Comparison of ENCODE assay signal across 8 cellular contexts in genomic region chr15:83446904-83447708, GRCh38. TPM values are rescaled to one million over a fixed set of nuclear protein-coding genes. Genes with fewer than 3 reads are reported as not detected.
DNase-seq lines count a peak whose midpoint lies in the region; ATAC-seq and TF ChIP-seq lines count a peak whose summit lies in the region.

A gene with protein sequence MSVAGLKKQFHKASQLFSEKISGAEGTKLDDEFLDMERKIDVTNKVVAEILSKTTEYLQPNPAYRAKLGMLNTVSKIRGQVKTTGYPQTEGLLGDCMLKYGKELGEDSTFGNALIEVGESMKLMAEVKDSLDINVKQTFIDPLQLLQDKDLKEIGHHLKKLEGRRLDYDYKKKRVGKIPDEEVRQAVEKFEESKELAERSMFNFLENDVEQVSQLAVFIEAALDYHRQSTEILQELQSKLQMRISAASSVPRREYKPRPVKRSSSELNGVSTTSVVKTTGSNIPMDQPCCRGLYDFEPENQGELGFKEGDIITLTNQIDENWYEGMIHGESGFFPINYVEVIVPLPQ (plus strand): TSS chr15:83447341. CDS start chr15:83447534, 193 bp downstream.

- H3K9me3 ChIP-seq in naive thymus-derived CD4-positive, alpha-beta T cell (ENCODE audit: control insufficient read depth in 2 of 3, low read length in 3 of 3) = no peaks in the 10 kb centered on the region

- H3K4me1 Mint-ChIP-seq in activated naive CD4-positive, alpha-beta T cell treated with anti-CD3 and anti-CD28 coated beads for 36 hours (ENCODE audit: low read depth) = peaks cover 11% of the 10 kb centered on the region
- peaks cover 6 to 15% (median 8%) of the 10 kb centered on the region in 7 donors for H3K4me1 Mint-ChIP-seq in naive thymus-derived CD4-positive, alpha-beta T cell
- peaks cover 12% of the 10 kb centered on the region for H3K4me1 Mint-ChIP-seq in stimulated activated naive CD8-positive, alpha-beta T cell treated with anti-CD3 and anti-CD28 coated beads, Interleukin-15, Interleukin-2, amounts not matched to agents 100 ng/mL and 50 ng/mL, for 24 hours (ENCODE audit: low read depth)

- H3K27me3 ChIP-seq in naive thymus-derived CD4-positive, alpha-beta T cell (ENCODE audit: control insufficient read depth in 2 of 2, insufficient read depth in 2 of 2, low read length in 2 of 2) = no peaks in the 10 kb centered on the region

- no peak within 1 kb of the TSS for H3K27ac ChIP-seq in naive thymus-derived CD4-positive, alpha-beta T cell (ENCODE audit: low read depth, low read length)

- POLR2A ChIA-PET in naive thymus-derived CD4-positive, alpha-beta T cell (lab: Charles Lee) = no interaction called here

- peak; percentile 82 for ATAC-seq in naive thymus-derived CD4-positive, alpha-beta T cell

- H3K27me3 Mint-ChIP-seq in activated naive CD4-positive, alpha-beta T cell treated with anti-CD3 and anti-CD28 coated beads for 36 hours (ENCODE audit: low read depth) = peaks cover 38% of the 10 kb centered on the region
- H3K27me3 Mint-ChIP-seq in naive thymus-derived CD4-positive, alpha-beta T cell = peaks cover 39 to 58% (median 52%) of the 10 kb centered on the region in 5 donors
- peaks cover 45% of the 10 kb centered on the region for H3K27me3 Mint-ChIP-seq in stimulated activated naive CD8-positive, alpha-beta T cell treated with anti-CD3 and anti-CD28 coated beads, Interleukin-15, Interleukin-2, amounts not matched to agents 100 ng/mL and 50 ng/mL, for 24 hours

- CTCF ChIA-PET in activated naive CD4-positive, alpha-beta T cell treated with anti-CD3 and anti-CD28 coated beads for 36 hours (lab: Charles Lee) = interaction anchor here (1.4 to 1.7 kb wide), 3 partner anchors 10 to 199 kb away, joined by 3 to 7 read pairs (median 6); no protein-coding TSS in a partner anchor
- CTCF ChIA-PET in naive thymus-derived CD4-positive, alpha-beta T cell (lab: Charles Lee) = no interaction called here

- H3K36me3 ChIP-seq in naive thymus-derived CD4-positive, alpha-beta T cell (ENCODE audit: control insufficient read depth in 2 of 3, insufficient read depth in 3 of 3, low read length in 3 of 3) = no peaks in the 10 kb centered on the region

- H3K4me3 ChIP-seq in foreskin fibroblast (ENCODE audit: low read depth in 1 of 2, low read length in 2 of 2) = peak within 1 kb of the TSS; percentile 48 to 58
- H3K4me3 ChIP-seq in naive thymus-derived CD4-positive, alpha-beta T cell (ENCODE audit: low read length) = no peak within 1 kb of the TSS

- no peak within 1 kb of the TSS for H3K27ac Mint-ChIP-seq in activated naive CD4-positive, alpha-beta T cell treated with anti-CD3 and anti-CD28 coated beads for 36 hours
- peak within 1 kb of the TSS in 3 of 9 donors; percentile 32 to 60 (median 36) for H3K27ac Mint-ChIP-seq in naive thymus-derived CD4-positive, alpha-beta T cell
- no peak within 1 kb of the TSS for H3K27ac Mint-ChIP-seq in stimulated activated naive CD8-positive, alpha-beta T cell treated with anti-CD3 and anti-CD28 coated beads, Interleukin-15, Interleukin-2, amounts not matched to agents 100 ng/mL and 50 ng/mL, for 24 hours

- H3K4me1 ChIP-seq in naive thymus-derived CD4-positive, alpha-beta T cell (ENCODE audit: control insufficient read depth in 2 of 2, insufficient read depth in 2 of 2, low read length in 2 of 2) = no peaks in the 10 kb centered on the region

- H3K36me3 Mint-ChIP-seq in activated naive CD4-positive, alpha-beta T cell treated with anti-CD3 and anti-CD28 coated beads for 36 hours (ENCODE audit: low read depth) = no peaks in the 10 kb centered on the region
- H3K36me3 Mint-ChIP-seq in naive thymus-derived CD4-positive, alpha-beta T cell = no peaks in the 10 kb centered on the region
- no peaks in the 10 kb centered on the region for H3K36me3 Mint-ChIP-seq in stimulated activated naive CD8-positive, alpha-beta T cell treated with anti-CD3 and anti-CD28 coated beads, Interleukin-15, Interleukin-2, amounts not matched to agents 100 ng/mL and 50 ng/mL, for 24 hours (ENCODE audit: low read depth)

- H3K9me3 Mint-ChIP-seq in activated naive CD4-positive, alpha-beta T cell treated with anti-CD3 and anti-CD28 coated beads for 36 hours = no peaks in the 10 kb centered on the region
- peaks cover 0 to 2% (median 0%) of the 10 kb centered on the region in 11 donors for H3K9me3 Mint-ChIP-seq in naive thymus-derived CD4-positive, alpha-beta T cell
- H3K9me3 Mint-ChIP-seq in stimulated activated naive CD8-positive, alpha-beta T cell treated with anti-CD3 and anti-CD28 coated beads, Interleukin-15, Interleukin-2, amounts not matched to agents 100 ng/mL and 50 ng/mL, for 24 hours = no peaks in the 10 kb centered on the region

- TF ChIP-seq CTCF in foreskin fibroblast (IDR thresholded peaks at IDR 0.05; ENCODE audit: low read depth, low read length) = peak; percentile 50

- DNase-seq in SIG-M5 treated with dmso at 0.1 percent for 504 hours (lab: John Stamatoyannopoulos, UW; ENCODE audit: unreplicated experiment) (peak; percentile 26), SIG-M5 (lab: John Stamatoyannopoulos, UW) (no peak), NCI-H526 treated with DMSO at 0.1 percent for 48 hours (lab: John Stamatoyannopoulos, UW) (peak; percentile 89), foreskin fibroblast (peak; percentile 66 to 84), OCI-M2 (lab: John Stamatoyannopoulos, UW; ENCODE audit: unreplicated experiment) (no peak)
- DNase-seq in activated naive CD4-positive, alpha-beta T cell treated with anti-CD3 and anti-CD28 coated beads for 36 hours = peak; percentile 67
- peak in 6 of 9 donors; percentile 13 to 66 (median 30) for DNase-seq in naive thymus-derived CD4-positive, alpha-beta T cell

- peak within 1 kb of the TSS; percentile 66 for H3K4me3 Mint-ChIP-seq in activated naive CD4-positive, alpha-beta T cell treated with anti-CD3 and anti-CD28 coated beads for 36 hours
- H3K4me3 Mint-ChIP-seq in naive thymus-derived CD4-positive, alpha-beta T cell = peak within 1 kb of the TSS; percentile 71 to 89 (median 78)
- peak within 1 kb of the TSS; percentile 76 for H3K4me3 Mint-ChIP-seq in stimulated activated naive CD8-positive, alpha-beta T cell treated with anti-CD3 and anti-CD28 coated beads, Interleukin-15, Interleukin-2, amounts not matched to agents 100 ng/mL and 50 ng/mL, for 24 hours

- intact Hi-C loops in activated naive CD4-positive, alpha-beta T cell treated with anti-CD3 and anti-CD28 coated beads for 36 hours (cut with micrococcal nuclease) = no loop called here
- intact Hi-C loops in naive thymus-derived CD4-positive, alpha-beta T cell (cut with micrococcal nuclease) = no loop called here

RNA-seq across cellular contexts. Expression of the gene that starts here (rescaled TPM):
- total RNA-seq in activated naive CD4-positive, alpha-beta T cell treated with anti-CD3 and anti-CD28 coated beads for 36 hours = not detected
- not detected for total RNA-seq in naive thymus-derived CD4-positive, alpha-beta T cell
- polyA plus RNA-seq in naive thymus-derived CD4-positive, alpha-beta T cell = not detected

Comparison
In these comparisons a context has a peak if more than half of its experiments do, and no peak if none do; other contexts are left out.
1. DNase-seq: peak in SIG-M5 treated with dmso at 0.1 percent for 504 hours (single experiment), NCI-H526 treated with DMSO at 0.1 percent for 48 hours (single experiment) and foreskin fibroblast (2 of 2); none in SIG-M5 (single experiment) and OCI-M2 (single experiment).
2. Peak in DNase-seq in activated naive CD4-positive, alpha-beta T cell treated with anti-CD3 and anti-CD28 coated beads for 36 hours; RNA of the gene not detected or under 1 TPM.
3. Peak in DNase-seq and ATAC-seq in naive thymus-derived CD4-positive, alpha-beta T cell; RNA of the gene not detected or under 1 TPM.
4. Peak in every context shown above with its lines, with median percentiles within 50 percentile points of each other: H3K4me3 Mint-ChIP-seq.